ENCODE assay signal across 8 cellular contexts in genomic region chr17:51372345-51373004, GRCh38.
A peak's percentile ranks its signal among the peaks of the same experiment; 100 is the strongest.
DNase-seq lines count a peak whose midpoint lies in the region; ATAC-seq and TF ChIP-seq lines count a peak whose summit lies in the region.

No MANE protein-coding gene starts in this region.

- H3K9me3 ChIP-seq in WERI-Rb-1 (ENCODE audit: severe bottlenecking) = peaks cover 2% of the 10 kb centered on the region
- H3K9me3 ChIP-seq in heart right ventricle = peaks cover 0 to 5% (median 0%) of the 10 kb centered on the region in 11 donors
- H3K9me3 ChIP-seq in smooth muscle cell (replicated peaks; ENCODE audit: low read depth) = no peaks in the 10 kb centered on the region

- no peaks in the 10 kb centered on the region for H3K36me3 Mint-ChIP-seq in activated CD4-positive, alpha-beta T cell treated with anti-CD3 and anti-CD28 coated beads, Interleukin-2, amount 10 ng/mL, durations not matched to agents 7 days and 5 days (ENCODE audit: low read depth)
- H3K36me3 Mint-ChIP-seq in GM23338 (ENCODE audit: low read depth) = peaks cover 4% of the 10 kb centered on the region; the same call in 1 of the 3 replicates

- no peaks in the 10 kb centered on the region for H3K27me3 Mint-ChIP-seq in activated CD4-positive, alpha-beta T cell treated with anti-CD3 and anti-CD28 coated beads, Interleukin-2, amount 10 ng/mL, durations not matched to agents 7 days and 5 days
- peaks cover 11% of the 10 kb centered on the region for H3K27me3 Mint-ChIP-seq in GM23338 (ENCODE audit: insufficient read depth, low read depth, poor library complexity)

- no peak overlapping the region for H3K4me3 Mint-ChIP-seq in activated CD4-positive, alpha-beta T cell treated with anti-CD3 and anti-CD28 coated beads, Interleukin-2, amount 10 ng/mL, durations not matched to agents 7 days and 5 days
- H3K4me3 Mint-ChIP-seq in GM23338 = peak overlapping the region; percentile 26; the same call in 2 of the 3 replicates

- H2AFZ ChIP-seq in GM23338 (no peak overlapping the region), smooth muscle cell (ENCODE audit: low read depth) (peak overlapping the region; percentile 79)

- H3K79me2 ChIP-seq in GM23338 (replicated peaks; ENCODE audit: insufficient read depth) = no peaks in the 10 kb centered on the region
- no peaks in the 10 kb centered on the region for H3K79me2 ChIP-seq in smooth muscle cell (ENCODE audit: low read depth)

- H3K27ac Mint-ChIP-seq in activated CD4-positive, alpha-beta T cell treated with anti-CD3 and anti-CD28 coated beads, Interleukin-2, amount 10 ng/mL, durations not matched to agents 7 days and 5 days = no peak overlapping the region
- H3K27ac Mint-ChIP-seq in GM23338 = peak overlapping the region; percentile 76

- H3K4me1 ChIP-seq in GM23338 (ENCODE audit: insufficient read depth) (peaks cover 27% of the 10 kb centered on the region), heart right ventricle (peaks cover 0 to 18% (median 0%) of the 10 kb centered on the region in 9 donors), smooth muscle cell (ENCODE audit: low read depth) (peaks cover 4% of the 10 kb centered on the region)

- H3K36me3 ChIP-seq in GM23338 (ENCODE audit: insufficient read depth) (no peaks in the 10 kb centered on the region), WERI-Rb-1 (no peaks in the 10 kb centered on the region), heart right ventricle (no peaks in the 10 kb centered on the region), smooth muscle cell (ENCODE audit: low read depth) (no peaks in the 10 kb centered on the region)

- H3K27ac ChIP-seq in GM23338 (ENCODE audit: low read depth) (peak overlapping the region; percentile 68), WERI-Rb-1 (no peak overlapping the region), heart right ventricle (peak overlapping the region in 1 of 10 donors; percentile 40), smooth muscle cell (ENCODE audit: low read depth) (no peak overlapping the region)

- intact Hi-C loops in heart right ventricle (cut with DNase I) = loop anchor here in 1 of 10 donors (5.0 to 10.0 kb wide), 2 partner anchors 165 to 362 kb away; no protein-coding TSS in a partner anchor

- H3K4me3 ChIP-seq in GM23338 (peak overlapping the region; percentile 27; the same call in 1 of the 2 replicates), LNCaP clone FGC (ENCODE audit: low read depth, low read length) (peak overlapping the region; percentile 41), WERI-Rb-1 (ENCODE audit: low read depth, low read length) (no peak overlapping the region), heart right ventricle (no peak overlapping the region), smooth muscle cell (no peak overlapping the region)

- ATAC-seq in GM23338 (peak; percentile 66), heart right ventricle (peak in 6 of 8 donors; percentile 55 to 75 (median 64))

- no peaks in the 10 kb centered on the region for H3K27me3 ChIP-seq in GM23338 (ENCODE audit: insufficient read depth)
- H3K27me3 ChIP-seq in WERI-Rb-1 (ENCODE audit: insufficient read depth, low read depth, severe bottlenecking) = peaks cover 34% of the 10 kb centered on the region
- H3K27me3 ChIP-seq in heart right ventricle = peaks cover 0 to 21% (median 8%) of the 10 kb centered on the region in 7 donors
- H3K27me3 ChIP-seq in smooth muscle cell (ENCODE audit: low read depth) = no peaks in the 10 kb centered on the region

- POLR2A ChIA-PET in activated CD4-positive, alpha-beta T cell treated with anti-CD3 and anti-CD28 coated beads, Interleukin-2, amount 10 ng/mL, durations not matched to agents 7 days and 5 days (lab: Charles Lee) = interaction anchor here (0.6 kb wide), 1 partner anchor 322 kb away, joined by 3 read pairs; no protein-coding TSS in a partner anchor

- H3K9me2 ChIP-seq in GM23338 (ENCODE audit: insufficient read depth) = 0 out of 2 replicates have a peak, but pooled peaks cover 17% of the 10 kb centered on the region

- no peaks in the 10 kb centered on the region for H4K20me1 ChIP-seq in GM23338 (replicated peaks; ENCODE audit: insufficient read depth)
- H4K20me1 ChIP-seq in smooth muscle cell (ENCODE audit: low read depth) = no peaks in the 10 kb centered on the region

- peak; percentile 8 for DNase-seq in activated CD4-positive, alpha-beta T cell treated with anti-CD3 and anti-CD28 coated beads, Interleukin-2, amount 10 ng/mL, durations not matched to agents 7 days and 5 days
- no peak for DNase-seq in activated CD4-positive, alpha-beta T cell treated with anti-CD3 and anti-CD28 coated beads, Interleukin-2, amount 50 U/mL, for 4 hours
- DNase-seq in GM23338 (ENCODE audit: low spot score) (peak; percentile 79), LNCaP clone FGC (ENCODE audit: low read depth) (peak; percentile 65), WERI-Rb-1 (peak; percentile 30), heart right ventricle (peak in 1 of 2 donors; percentile 21), smooth muscle cell (lab: John Stamatoyannopoulos, UW; ENCODE audit: unreplicated experiment) (no peak)
- DNase-seq in activated CD8-positive, alpha-beta memory T cell treated with anti-CD3 and anti-CD28 coated beads, Interleukin-2, amount 50 U/mL, for 48 hours = no peak

- peaks cover 10% of the 10 kb centered on the region for H3K9me3 Mint-ChIP-seq in activated CD4-positive, alpha-beta T cell treated with anti-CD3 and anti-CD28 coated beads, Interleukin-2, amount 10 ng/mL, durations not matched to agents 7 days and 5 days
- peaks cover 13% of the 10 kb centered on the region for H3K9me3 Mint-ChIP-seq in GM23338

- WGBS in heart right ventricle, 2 donors = 55 to 64% methylated on average over 5 of the region's 5 CpGs
- WGBS in smooth muscle cell (ENCODE audit: low lambda C conversion rate) = 65% methylated on average over 5 of the region's 5 CpGs

- H3K4me2 ChIP-seq in GM23338 (peak overlapping the region; percentile 65), smooth muscle cell (peak overlapping the region; percentile 37)

- H3K9ac ChIP-seq in smooth muscle cell (ENCODE audit: low read depth) = no peak overlapping the region

- peaks cover 14% of the 10 kb centered on the region for H3K4me1 Mint-ChIP-seq in activated CD4-positive, alpha-beta T cell treated with anti-CD3 and anti-CD28 coated beads, Interleukin-2, amount 10 ng/mL, durations not matched to agents 7 days and 5 days
- H3K4me1 Mint-ChIP-seq in GM23338 = peaks cover 35% of the 10 kb centered on the region

- no peaks in the 10 kb centered on the region for H3F3A ChIP-seq in GM23338 (replicated peaks; ENCODE audit: low read depth)
- no peaks in the 10 kb centered on the region for H3F3A ChIP-seq in smooth muscle cell (ENCODE audit: low read depth)

- CTCF ChIA-PET in activated CD4-positive, alpha-beta T cell treated with anti-CD3 and anti-CD28 coated beads, Interleukin-2, amount 10 ng/mL, durations not matched to agents 7 days and 5 days (lab: Charles Lee) = interaction anchor here (0.6 to 2.0 kb wide), 9 partner anchors 8 to 734 kb away, joined by 3 to 6 read pairs (median 4); no protein-coding TSS in a partner anchor

- TF ChIP-seq CTCF in GM23338 (conservative IDR thresholded peaks at IDR 0.05; ENCODE audit: low read depth in 2 of 2) (no peak), LNCaP clone FGC (IDR thresholded peaks at IDR 0.05; ENCODE audit: control insufficient read depth, extremely low read depth, insufficient read depth) (no peak), WERI-Rb-1 (IDR thresholded peaks at IDR 0.05; ENCODE audit: low read depth, low read length) (no peak), heart right ventricle (IDR thresholded peaks at IDR 0.05) (no peak), smooth muscle cell (IDR thresholded peaks at IDR 0.05; ENCODE audit: borderline replicate concordance, insufficient read depth, poor library complexity, severe bottlenecking) (no peak)

TF ChIP-seq in GM23338, 12 proteins besides CTCF, POLR2A, EP300 and RAD21:
- TF ChIP-seq CREB1 (CRISPR knock-in tag; IDR thresholded peaks at IDR 0.05; ENCODE audit: low read depth) (peak; percentile 67), ZNF114 (CRISPR knock-in tag; IDR thresholded peaks at IDR 0.05) (0 out of 2 replicates have a peak, but pooled peaks have one; percentile 77), EZH2 (IDR thresholded peaks at IDR 0.05; ENCODE audit: low read depth, unreplicated experiment) (no peak)
TF ChIP-seq in GM23338: peak in this region for 2.

Comparison
In these comparisons a context has a peak if more than half of its experiments do, and no peak if none do; other contexts are left out.
1. DNase-seq: peak in activated CD4-positive, alpha-beta T cell treated with anti-CD3 and anti-CD28 coated beads, Interleukin-2, amount 10 ng/mL, durations not matched to agents 7 days and 5 days (single experiment), GM23338 (single experiment), LNCaP clone FGC (single experiment) and WERI-Rb-1 (single experiment); none in activated CD4-positive, alpha-beta T cell treated with anti-CD3 and anti-CD28 coated beads, Interleukin-2, amount 50 U/mL, for 4 hours (0 of 2), smooth muscle cell (single experiment) and activated CD8-positive, alpha-beta memory T cell treated with anti-CD3 and anti-CD28 coated beads, Interleukin-2, amount 50 U/mL, for 48 hours (single experiment).
2. H3K4me3 ChIP-seq: peak in GM23338 (single experiment) and LNCaP clone FGC (single experiment); none in WERI-Rb-1 (single experiment), heart right ventricle (0 of 10) and smooth muscle cell (single experiment).